14 cellular contexts compared by ENCODE assay signal in genomic region chr6:160055378-160055777, GRCh38.
A peak's percentile ranks its signal among the peaks of the same experiment; 100 is the strongest.
DNase-seq lines count a peak whose midpoint lies in the region; ATAC-seq, FAIRE-seq and TF ChIP-seq lines count a peak whose summit lies in the region.
"Had no signal": no experiment of that assay in that cellular context is flagged by ENCODE, and none has a peak within 500 bp of the region (broad histone marks: within the 10 kb centered on the region; RNA-seq: fewer than 3 reads in every experiment).

No MANE protein-coding gene starts in this region.

- no peak overlapping the region for H3K4me2 ChIP-seq in HepG2 (ENCODE audit: low read depth, low read length)

- no peaks in the 10 kb centered on the region for H4K20me1 ChIP-seq in HepG2 (ENCODE audit: insufficient read depth, low read length)

- H3K36me3 ChIP-seq in HepG2 (replicated peaks in 1 of 2; ENCODE audit: control insufficient read depth in 1 of 2, insufficient read depth in 2 of 2, low read length in 2 of 2) (peaks cover 65 to 86% of the 10 kb centered on the region in 2 experiments), right lobe of liver (peaks cover 0 to 90% (median 30%) of the 10 kb centered on the region in 4 donors), left lung (peaks cover 0 to 100% of the 10 kb centered on the region in 2 donors), WERI-Rb-1 (peaks cover 75% of the 10 kb centered on the region), HAP-1 (replicated peaks) (peaks cover 61% of the 10 kb centered on the region)

- TF ChIP-seq CTCF in HepG2 (CRISPR knock-in tag; IDR thresholded peaks at IDR 0.05) (no peak), right lobe of liver (IDR thresholded peaks at IDR 0.05) (no peak), left lung (IDR thresholded peaks at IDR 0.05) (no peak), WERI-Rb-1 (IDR thresholded peaks at IDR 0.05; ENCODE audit: low read depth, low read length) (no peak)

- H3K4me3 ChIP-seq in HepG2 (replicated peaks in 1 of 3; ENCODE audit: insufficient read depth in 1 of 3, low read depth in 2 of 3, low read length in 3 of 3) (no peak overlapping the region), right lobe of liver (no peak overlapping the region), left lung (no peak overlapping the region), WERI-Rb-1 (ENCODE audit: low read depth, low read length) (no peak overlapping the region), HAP-1 (no peak overlapping the region)

- ATAC-seq in HepG2 (no peak), right lobe of liver (no peak), left lung (peak; percentile 88), GM19455 (IDR thresholded peaks at IDR 0.05; ENCODE audit: unreplicated experiment) (no peak)

- H2AFZ ChIP-seq in HepG2 (ENCODE audit: low read length) = no peak overlapping the region

- no TSS peak for BruUV-seq in HepG2 (replicated peaks; lab: Mats Ljungman, UMichigan)

- in situ Hi-C loops in HepG2 (cut with HindIII; ENCODE audit: extremely low pct_ligation_motif_present, low pct_unique_long_range_greater_than_20kb) (no loop called here), HAP-1 (cut with MboI; ENCODE audit: low sequenced_read_pairs) (no loop called here)

- POLR2A ChIA-PET in HepG2 (lab: Yijun Ruan, JAX) = no interaction called here

- peaks cover 10% of the 10 kb centered on the region; the same call in 1 of the 2 replicates for H3K4me1 ChIP-seq in HepG2 (ENCODE audit: insufficient read depth, low read length)
- H3K4me1 ChIP-seq in right lobe of liver = peaks cover 0 to 27% (median 8%) of the 10 kb centered on the region in 4 donors
- H3K4me1 ChIP-seq in left lung = peaks cover 0 to 5% of the 10 kb centered on the region in 2 donors
- H3K4me1 ChIP-seq in HAP-1 = no peaks in the 10 kb centered on the region

- intact Hi-C loops in HepG2 (cut with micrococcal nuclease; ENCODE audit: unreplicated experiment) = no loop called here
- intact Hi-C loops in right lobe of liver (cut with DNase I) = no loop called here
- intact Hi-C loops in left lung (cut with DNase I) = no loop called here

- WGBS in HepG2 (ENCODE audit: low lambda C conversion rate) = 96% methylated on average over 5 of the region's 5 CpGs
- 83% methylated on average over 3 of the region's 5 CpGs for WGBS in right lobe of liver (ENCODE audit: insufficient coverage, low coverage, low lambda C conversion rate, missing lambda C conversion rate)

- H3K79me2 ChIP-seq in HepG2 (ENCODE audit: insufficient read depth, low read length) = no peaks in the 10 kb centered on the region

- TF ChIP-seq RAD21 in HepG2 (CRISPR knock-in tag; IDR thresholded peaks at IDR 0.05) = no peak

- TF ChIP-seq EP300 in HepG2 (IDR thresholded peaks at IDR 0.05; ENCODE audit: low read depth in 2 of 2, low read length in 2 of 2) (no peak), HepG2 (CRISPR knock-in tag; IDR thresholded peaks at IDR 0.05; ENCODE audit: borderline replicate concordance) (no peak)

- FAIRE-seq in HepG2 (lab: Jason Lieb, UNC) = no peak

- no peak for DNase-seq in HepG2 (ENCODE audit: low spot score)
- no peak for DNase-seq in right lobe of liver
- DNase-seq in NCI-H2107 (lab: John Stamatoyannopoulos, UW) = peak; percentile 36
- peak in 1 of 2 donors; percentile 65 for DNase-seq in left lung
- DNase-seq in WERI-Rb-1 = no peak
- no peak for DNase-seq in 8988T
- no peak for DNase-seq in HAP-1 (ENCODE audit: low spot score in 2 of 2)
- DNase-seq: AML-193, GOT3, KG1, NCI-H1105, NCI-H1930, SW 1271 had no signal

- CTCF ChIA-PET in HepG2 (lab: Yijun Ruan, JAX; ENCODE audit: low intra/inter-chr PET ratio, low total read pairs) = no interaction called here

- H3K27me3 ChIP-seq in HepG2 (ENCODE audit: control insufficient read depth in 1 of 2, insufficient read depth in 2 of 2, low read length in 2 of 2) (no peaks in the 10 kb centered on the region), right lobe of liver (no peaks in the 10 kb centered on the region), left lung (no peaks in the 10 kb centered on the region), WERI-Rb-1 (ENCODE audit: insufficient read depth, low read depth, severe bottlenecking) (no peaks in the 10 kb centered on the region), HAP-1 (ENCODE audit: low read depth) (no peaks in the 10 kb centered on the region)

- H3K27ac ChIP-seq in HepG2 (ENCODE audit: extremely low read length, insufficient read depth, low read length) (no peak overlapping the region), right lobe of liver (no peak overlapping the region), left lung (peak overlapping the region; percentile 26 to 41), WERI-Rb-1 (no peak overlapping the region)

- H3K9me3 ChIP-seq in HepG2 (ENCODE audit: low read length) (no peaks in the 10 kb centered on the region), right lobe of liver (no peaks in the 10 kb centered on the region), left lung (no peaks in the 10 kb centered on the region), WERI-Rb-1 (ENCODE audit: severe bottlenecking) (no peaks in the 10 kb centered on the region), HAP-1 (no peaks in the 10 kb centered on the region)

- no peak overlapping the region for H3K9ac ChIP-seq in HepG2 (ENCODE audit: insufficient read depth, low read depth, low read length)

- TF ChIP-seq POLR2A in HepG2 (IDR thresholded peaks at IDR 0.05; ENCODE audit: insufficient read depth in 1 of 2, low read depth in 2 of 2, low read length in 2 of 2) = no peak
- TF ChIP-seq POLR2A in right lobe of liver (IDR thresholded peaks at IDR 0.05) = no peak

TF ChIP-seq in HepG2, 621 proteins besides CTCF, POLR2A, EP300 and RAD21:
- TF ChIP-seq MIER3 (CRISPR knock-in tag; IDR thresholded peaks at IDR 0.05; ENCODE audit: borderline replicate concordance) = no peak
- no peak for TF ChIP-seq ZNF33A (CRISPR knock-in tag; IDR thresholded peaks at IDR 0.05; ENCODE audit: borderline replicate concordance)
- TF ChIP-seq RNF2 (conservative IDR thresholded peaks at IDR 0.05; ENCODE audit: low read depth) = no peak
- TF ChIP-seq PATZ1 (CRISPR knock-in tag; IDR thresholded peaks at IDR 0.05) = no peak
- TF ChIP-seq PHB2 (IDR thresholded peaks at IDR 0.05; ENCODE audit: partially characterized antibody) = no peak
- no peak for TF ChIP-seq ZNF354B (CRISPR knock-in tag; IDR thresholded peaks at IDR 0.05)
- TF ChIP-seq ARNT (IDR thresholded peaks at IDR 0.05) = no peak
- peak; percentile 58 for TF ChIP-seq MNT (IDR thresholded peaks at IDR 0.05)

Comparison
In these comparisons a context has a peak if more than half of its experiments do, and no peak if none do; other contexts are left out.
1. H3K27ac ChIP-seq: peak in left lung (2 of 2); none in HepG2 (single experiment), right lobe of liver (0 of 3) and WERI-Rb-1 (single experiment).